Comparison of ENCODE assay signal across 12 cellular contexts in the genomic region with DNA sequence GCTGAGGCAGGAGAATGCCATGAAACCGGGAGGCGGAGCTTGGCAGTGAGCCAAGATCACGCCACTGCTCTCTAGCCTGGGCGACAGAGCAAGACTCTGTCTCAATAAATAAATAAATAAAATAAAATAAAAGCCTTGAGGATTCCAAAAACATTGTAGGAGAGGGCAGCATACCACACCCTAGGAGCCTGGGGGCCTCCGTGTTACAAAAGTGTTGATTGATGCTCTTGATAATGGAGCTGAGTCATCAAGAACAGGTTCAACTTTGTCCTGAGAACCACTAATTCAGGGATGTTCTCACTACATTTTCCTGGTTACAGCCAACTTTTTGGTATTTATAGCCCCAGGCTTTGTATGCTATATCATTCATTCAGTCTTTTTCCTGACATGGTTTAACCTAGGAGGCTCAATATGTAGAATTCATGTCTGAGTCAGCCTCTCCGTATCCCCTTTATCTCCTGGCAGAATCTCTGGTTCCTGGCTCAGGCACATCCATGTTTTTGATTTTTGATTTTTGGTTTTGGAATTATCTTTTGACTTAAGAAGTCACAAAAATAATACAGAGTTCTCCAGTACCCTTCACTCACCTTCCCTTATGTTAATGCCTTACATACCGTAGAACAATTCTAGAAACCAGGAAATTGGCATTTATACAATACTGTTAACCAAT.
DNase-seq lines count a peak whose midpoint lies in the region; ATAC-seq and TF ChIP-seq lines count a peak whose summit lies in the region.
"Had no signal": no experiment of that assay in that cellular context is flagged by ENCODE, and none has a peak within 500 bp of the region (broad histone marks: within the 10 kb centered on the region; RNA-seq: fewer than 3 reads in every experiment).

No MANE protein-coding gene starts in this region.

- H3K4me1 ChIP-seq in GM23338 (ENCODE audit: insufficient read depth): peaks cover 12% of the 10 kb centered on the region

- TF ChIP-seq POLR2A in NB4 (IDR thresholded peaks at IDR 0.05; ENCODE audit: extremely low read depth, insufficient read length): no peak

- no peaks in the 10 kb centered on the region for H3K36me3 ChIP-seq in GM23338 (ENCODE audit: insufficient read depth)

- no peaks in the 10 kb centered on the region for H3K9me2 ChIP-seq in GM23338 (ENCODE audit: insufficient read depth)

- no peak overlapping the region for H3K4me2 ChIP-seq in GM23338

- H4K20me1 ChIP-seq in GM23338 (replicated peaks; ENCODE audit: insufficient read depth): peaks cover 3% of the 10 kb centered on the region; the same call in 1 of the 2 replicates

- ATAC-seq in GM23338 (no peak), GM21381 (IDR thresholded peaks at IDR 0.05; ENCODE audit: unreplicated experiment) (no peak)

- no peaks in the 10 kb centered on the region for H3F3A ChIP-seq in GM23338 (replicated peaks; ENCODE audit: low read depth)

- peaks cover 36% of the 10 kb centered on the region for H3K79me2 ChIP-seq in GM23338 (replicated peaks; ENCODE audit: insufficient read depth)

- H2AFZ ChIP-seq in GM23338: no peak overlapping the region

- H3K27me3 Mint-ChIP-seq in GM23338 (ENCODE audit: insufficient read depth, low read depth, poor library complexity): peaks cover 5% of the 10 kb centered on the region
- H3K27me3 Mint-ChIP-seq in osteocyte (ENCODE audit: unreplicated experiment): no peaks in the 10 kb centered on the region
- H3K27me3 Mint-ChIP-seq: activated T-cell treated with anti-CD3 and anti-CD28 coated beads, Interleukin-2, amount 50 U/mL, for 24 hours had no signal

- H3K4me3 ChIP-seq in GM23338: no peak overlapping the region
- no peak overlapping the region for H3K4me3 ChIP-seq in NB4 (ENCODE audit: low read depth, low read length)
- H3K4me3 ChIP-seq: coronary artery had no signal

- no peaks in the 10 kb centered on the region for H3K9me3 Mint-ChIP-seq in GM23338
- no peaks in the 10 kb centered on the region for H3K9me3 Mint-ChIP-seq in osteocyte (ENCODE audit: unreplicated experiment)
- H3K9me3 Mint-ChIP-seq: activated T-cell treated with anti-CD3 and anti-CD28 coated beads, Interleukin-2, amount 50 U/mL, for 24 hours had no signal

- TF ChIP-seq CTCF in GM23338 (conservative IDR thresholded peaks at IDR 0.05; ENCODE audit: low read depth in 2 of 2) (no peak), NB4 (IDR thresholded peaks at IDR 0.05; ENCODE audit: low read depth, low read length) (no peak), osteocyte (IDR thresholded peaks at IDR 0.05) (no peak)

- H3K27ac Mint-ChIP-seq in GM23338 (peak overlapping the region; percentile 28; the same call in 1 of the 2 replicates), osteocyte (ENCODE audit: unreplicated experiment) (peak overlapping the region; percentile 79)
- H3K27ac Mint-ChIP-seq: activated T-cell treated with anti-CD3 and anti-CD28 coated beads, Interleukin-2, amount 50 U/mL, for 24 hours had no signal

- no peaks in the 10 kb centered on the region for H3K27me3 ChIP-seq in GM23338 (ENCODE audit: insufficient read depth)

- no peak overlapping the region for H3K27ac ChIP-seq in GM23338 (ENCODE audit: low read depth)
- peak overlapping the region; percentile 4 for H3K27ac ChIP-seq in cingulate gyrus (ENCODE audit: low read depth, low read length)
- H3K27ac ChIP-seq: coronary artery had no signal

- DNase-seq in GM23338 (ENCODE audit: low spot score): no peak
- DNase-seq in NB4 (ENCODE audit: low read depth): peak; percentile 26
- DNase-seq in osteocyte (ENCODE audit: extremely low spot score, unreplicated experiment): no peak
- DNase-seq in SKM-1 treated with dmso at 0.1 percent for 144 hours (lab: John Stamatoyannopoulos, UW; ENCODE audit: unreplicated experiment): no peak
- DNase-seq in iPS-NIHi11 (ENCODE audit: low spot score): no peak
- DNase-seq: activated T-cell treated with anti-CD3 and anti-CD28 coated beads, Interleukin-2, amount 50 U/mL, for 24 hours; NCI-H69; stimulated activated CD4-positive, alpha-beta T cell treated with anti-CD3 and anti-CD28 coated beads, Interleukin-2, amount 100 ng/mL, for 48 hours; T-helper 9 cell had no signal

- H3K4me3 Mint-ChIP-seq in GM23338 (no peak overlapping the region), osteocyte (ENCODE audit: unreplicated experiment) (no peak overlapping the region)
- H3K4me3 Mint-ChIP-seq: activated T-cell treated with anti-CD3 and anti-CD28 coated beads, Interleukin-2, amount 50 U/mL, for 24 hours had no signal

- H3K36me3 Mint-ChIP-seq in GM23338 (ENCODE audit: low read depth) (no peaks in the 10 kb centered on the region; the same call in 2 of the 3 replicates), osteocyte (ENCODE audit: unreplicated experiment) (no peaks in the 10 kb centered on the region)

- peaks cover 29% of the 10 kb centered on the region for H3K4me1 Mint-ChIP-seq in GM23338
- peaks cover 39% of the 10 kb centered on the region for H3K4me1 Mint-ChIP-seq in osteocyte (ENCODE audit: unreplicated experiment)

TF ChIP-seq in GM23338, 12 proteins besides CTCF, POLR2A, EP300 and RAD21 (continues in another document):
- TF ChIP-seq, protein P1, sequence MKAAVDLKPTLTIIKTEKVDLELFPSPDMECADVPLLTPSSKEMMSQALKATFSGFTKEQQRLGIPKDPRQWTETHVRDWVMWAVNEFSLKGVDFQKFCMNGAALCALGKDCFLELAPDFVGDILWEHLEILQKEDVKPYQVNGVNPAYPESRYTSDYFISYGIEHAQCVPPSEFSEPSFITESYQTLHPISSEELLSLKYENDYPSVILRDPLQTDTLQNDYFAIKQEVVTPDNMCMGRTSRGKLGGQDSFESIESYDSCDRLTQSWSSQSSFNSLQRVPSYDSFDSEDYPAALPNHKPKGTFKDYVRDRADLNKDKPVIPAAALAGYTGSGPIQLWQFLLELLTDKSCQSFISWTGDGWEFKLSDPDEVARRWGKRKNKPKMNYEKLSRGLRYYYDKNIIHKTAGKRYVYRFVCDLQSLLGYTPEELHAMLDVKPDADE (IDR thresholded peaks at IDR 0.05): no peak
- TF ChIP-seq NANOG (IDR thresholded peaks at IDR 0.05; ENCODE audit: borderline replicate concordance): no peak
- TF ChIP-seq CREB1 (CRISPR knock-in tag; IDR thresholded peaks at IDR 0.05; ENCODE audit: low read depth): no peak
- no peak for TF ChIP-seq EZH2phosphoT487 (IDR thresholded peaks at IDR 0.05; ENCODE audit: unreplicated experiment)
- TF ChIP-seq, protein P2, sequence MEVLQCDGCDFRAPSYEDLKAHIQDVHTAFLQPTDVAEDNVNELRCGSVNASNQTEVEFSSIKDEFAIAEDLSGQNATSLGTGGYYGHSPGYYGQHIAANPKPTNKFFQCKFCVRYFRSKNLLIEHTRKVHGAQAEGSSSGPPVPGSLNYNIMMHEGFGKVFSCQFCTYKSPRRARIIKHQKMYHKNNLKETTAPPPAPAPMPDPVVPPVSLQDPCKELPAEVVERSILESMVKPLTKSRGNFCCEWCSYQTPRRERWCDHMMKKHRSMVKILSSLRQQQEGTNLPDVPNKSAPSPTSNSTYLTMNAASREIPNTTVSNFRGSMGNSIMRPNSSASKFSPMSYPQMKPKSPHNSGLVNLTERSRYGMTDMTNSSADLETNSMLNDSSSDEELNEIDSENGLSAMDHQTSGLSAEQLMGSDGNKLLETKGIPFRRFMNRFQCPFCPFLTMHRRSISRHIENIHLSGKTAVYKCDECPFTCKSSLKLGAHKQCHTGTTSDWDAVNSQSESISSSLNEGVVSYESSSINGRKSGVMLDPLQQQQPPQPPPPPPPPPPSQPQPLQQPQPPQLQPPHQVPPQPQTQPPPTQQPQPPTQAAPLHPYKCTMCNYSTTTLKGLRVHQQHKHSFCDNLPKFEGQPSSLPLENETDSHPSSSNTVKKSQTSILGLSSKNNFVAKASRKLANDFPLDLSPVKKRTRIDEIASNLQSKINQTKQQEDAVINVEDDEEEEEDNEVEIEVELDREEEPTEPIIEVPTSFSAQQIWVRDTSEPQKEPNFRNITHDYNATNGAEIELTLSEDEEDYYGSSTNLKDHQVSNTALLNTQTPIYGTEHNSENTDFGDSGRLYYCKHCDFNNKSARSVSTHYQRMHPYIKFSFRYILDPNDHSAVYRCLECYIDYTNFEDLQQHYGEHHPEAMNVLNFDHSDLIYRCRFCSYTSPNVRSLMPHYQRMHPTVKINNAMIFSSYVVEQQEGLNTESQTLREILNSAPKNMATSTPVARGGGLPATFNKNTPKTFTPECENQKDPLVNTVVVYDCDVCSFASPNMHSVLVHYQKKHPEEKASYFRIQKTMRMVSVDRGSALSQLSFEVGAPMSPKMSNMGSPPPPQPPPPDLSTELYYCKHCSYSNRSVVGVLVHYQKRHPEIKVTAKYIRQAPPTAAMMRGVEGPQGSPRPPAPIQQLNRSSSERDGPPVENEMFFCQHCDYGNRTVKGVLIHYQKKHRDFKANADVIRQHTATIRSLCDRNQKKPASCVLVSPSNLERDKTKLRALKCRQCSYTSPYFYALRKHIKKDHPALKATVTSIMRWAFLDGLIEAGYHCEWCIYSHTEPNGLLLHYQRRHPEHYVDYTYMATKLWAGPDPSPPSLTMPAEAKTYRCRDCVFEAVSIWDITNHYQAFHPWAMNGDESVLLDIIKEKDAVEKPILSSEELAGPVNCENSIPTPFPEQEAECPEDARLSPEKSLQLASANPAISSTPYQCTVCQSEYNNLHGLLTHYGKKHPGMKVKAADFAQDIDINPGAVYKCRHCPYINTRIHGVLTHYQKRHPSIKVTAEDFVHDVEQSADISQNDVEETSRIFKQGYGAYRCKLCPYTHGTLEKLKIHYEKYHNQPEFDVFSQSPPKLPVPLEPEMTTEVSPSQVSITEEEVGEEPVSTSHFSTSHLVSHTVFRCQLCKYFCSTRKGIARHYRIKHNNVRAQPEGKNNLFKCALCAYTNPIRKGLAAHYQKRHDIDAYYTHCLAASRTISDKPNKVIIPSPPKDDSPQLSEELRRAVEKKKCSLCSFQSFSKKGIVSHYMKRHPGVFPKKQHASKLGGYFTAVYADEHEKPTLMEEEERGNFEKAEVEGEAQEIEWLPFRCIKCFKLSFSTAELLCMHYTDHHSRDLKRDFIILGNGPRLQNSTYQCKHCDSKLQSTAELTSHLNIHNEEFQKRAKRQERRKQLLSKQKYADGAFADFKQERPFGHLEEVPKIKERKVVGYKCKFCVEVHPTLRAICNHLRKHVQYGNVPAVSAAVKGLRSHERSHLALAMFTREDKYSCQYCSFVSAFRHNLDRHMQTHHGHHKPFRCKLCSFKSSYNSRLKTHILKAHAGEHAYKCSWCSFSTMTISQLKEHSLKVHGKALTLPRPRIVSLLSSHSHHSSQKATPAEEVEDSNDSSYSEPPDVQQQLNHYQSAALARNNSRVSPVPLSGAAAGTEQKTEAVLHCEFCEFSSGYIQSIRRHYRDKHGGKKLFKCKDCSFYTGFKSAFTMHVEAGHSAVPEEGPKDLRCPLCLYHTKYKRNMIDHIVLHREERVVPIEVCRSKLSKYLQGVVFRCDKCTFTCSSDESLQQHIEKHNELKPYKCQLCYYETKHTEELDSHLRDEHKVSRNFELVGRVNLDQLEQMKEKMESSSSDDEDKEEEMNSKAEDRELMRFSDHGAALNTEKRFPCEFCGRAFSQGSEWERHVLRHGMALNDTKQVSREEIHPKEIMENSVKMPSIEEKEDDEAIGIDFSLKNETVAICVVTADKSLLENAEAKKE (CRISPR knock-in tag; IDR thresholded peaks at IDR 0.05): no peak
- no peak for TF ChIP-seq POLR2AphosphoS5 (IDR thresholded peaks at IDR 0.05; ENCODE audit: low read depth)
